16 cellular contexts compared by ENCODE assay signal in the genomic region with DNA sequence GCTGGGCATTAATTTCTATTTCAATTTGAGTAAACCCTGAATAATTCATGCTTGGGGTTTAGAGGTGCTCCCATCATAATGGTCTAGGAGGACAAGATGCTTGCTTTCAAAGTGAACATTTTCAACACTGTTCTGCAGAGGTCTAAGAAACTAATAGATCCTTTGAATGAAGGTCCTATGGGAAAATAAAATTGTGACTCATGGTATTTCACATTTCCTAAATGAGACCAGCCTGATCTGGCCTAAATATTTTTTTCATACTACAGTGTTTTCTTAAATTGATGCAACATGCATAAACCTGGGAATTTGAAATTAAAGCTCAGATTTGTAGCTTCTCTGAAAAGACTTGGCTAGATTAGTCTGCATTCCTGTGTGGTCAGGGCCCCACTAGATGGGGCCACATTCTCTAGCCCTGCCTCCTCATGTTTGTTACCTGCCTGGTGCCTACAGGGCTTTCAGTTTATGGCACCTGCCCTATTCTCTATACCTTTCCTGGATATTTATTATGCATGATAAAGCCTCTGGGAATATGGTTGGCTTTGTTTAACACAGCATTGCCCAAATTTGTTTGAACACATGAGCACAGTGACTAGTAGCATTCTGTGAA.
A peak's percentile ranks its signal among the peaks of the same experiment; 100 is the strongest.
DNase-seq lines count a peak whose midpoint lies in the region; ATAC-seq and TF ChIP-seq lines count a peak whose summit lies in the region.
"Had no signal": no experiment of that assay in that cellular context is flagged by ENCODE, and none has a peak within 500 bp of the region (broad histone marks: within the 10 kb centered on the region; RNA-seq: fewer than 3 reads in every experiment).

No MANE protein-coding gene starts in this region.

- H3K9me3 ChIP-seq in endodermal cell (ENCODE audit: control insufficient read depth, low read length) (no peaks in the 10 kb centered on the region), BE2C (no peaks in the 10 kb centered on the region)
- H3K9me3 ChIP-seq in effector memory CD4-positive, alpha-beta T cell (ENCODE audit: control insufficient read depth, low read length): no peaks in the 10 kb centered on the region
- H3K9me3 ChIP-seq: A549 had no signal

- peak; percentile 45 for TF ChIP-seq CTCF in endodermal cell (conservative IDR thresholded peaks at IDR 0.05)
- no peak for TF ChIP-seq CTCF in foreskin keratinocyte (conservative IDR thresholded peaks at IDR 0.05)
- no peak for TF ChIP-seq CTCF in BE2C (IDR thresholded peaks at IDR 0.05; ENCODE audit: low read depth, low read length)

- peak; percentile 21 for ATAC-seq in foreskin keratinocyte
- ATAC-seq: A549, GM12878 had no signal

- no peak overlapping the region for H3K4me3 Mint-ChIP-seq in endodermal cell
- H3K4me3 Mint-ChIP-seq: CD4-positive, alpha-beta memory T cell; H9; IgD-negative memory B cell had no signal

- H3K9me3 Mint-ChIP-seq in endodermal cell: no peaks in the 10 kb centered on the region
- H3K9me3 Mint-ChIP-seq: H9 had no signal

- H3K36me3 ChIP-seq in H7 (replicated peaks; ENCODE audit: control insufficient read depth, insufficient read depth, low read length) (no peaks in the 10 kb centered on the region), endodermal cell (ENCODE audit: control insufficient read depth, insufficient read depth, low read length) (no peaks in the 10 kb centered on the region), BE2C (no peaks in the 10 kb centered on the region)
- H3K36me3 ChIP-seq in effector memory CD4-positive, alpha-beta T cell (ENCODE audit: control insufficient read depth, insufficient read depth, low read length): peaks cover 3% of the 10 kb centered on the region

- H3K4me1 ChIP-seq in endodermal cell (ENCODE audit: control insufficient read depth, insufficient read depth, low read length) (no peaks in the 10 kb centered on the region), foreskin keratinocyte (no peaks in the 10 kb centered on the region), BE2C (no peaks in the 10 kb centered on the region)
- no peaks in the 10 kb centered on the region for H3K4me1 ChIP-seq in effector memory CD4-positive, alpha-beta T cell (ENCODE audit: control insufficient read depth, insufficient read depth, low read length, poor library complexity, severe bottlenecking)
- H3K4me1 ChIP-seq: A549 had no signal

- H3K4me1 Mint-ChIP-seq in endodermal cell: no peaks in the 10 kb centered on the region
- H3K4me1 Mint-ChIP-seq: CD4-positive, alpha-beta memory T cell; H9 had no signal

- H3K27me3 ChIP-seq in H7 (ENCODE audit: control insufficient read depth, insufficient read depth, low read length) (no peaks in the 10 kb centered on the region), endodermal cell (ENCODE audit: control insufficient read depth, insufficient read depth, low read length, poor library complexity, severe bottlenecking) (no peaks in the 10 kb centered on the region), foreskin keratinocyte (no peaks in the 10 kb centered on the region), BE2C (no peaks in the 10 kb centered on the region)
- no peaks in the 10 kb centered on the region for H3K27me3 ChIP-seq in effector memory CD4-positive, alpha-beta T cell (replicated peaks; ENCODE audit: control insufficient read depth, insufficient read depth, low read length, poor library complexity, severe bottlenecking)

- H3K9ac ChIP-seq in endodermal cell (ENCODE audit: extremely low read depth, low read length, poor library complexity, severe bottlenecking): no peak overlapping the region

- no peak overlapping the region for H3K4me3 ChIP-seq in H7 (ENCODE audit: insufficient read depth, low read depth, low read length)
- H3K4me3 ChIP-seq in endodermal cell (ENCODE audit: low read length): no peak overlapping the region
- no peak overlapping the region for H3K4me3 ChIP-seq in BE2C (ENCODE audit: low read depth, low read length)
- H3K4me3 ChIP-seq in effector memory CD4-positive, alpha-beta T cell (ENCODE audit: insufficient read depth, low read depth, low read length, poor library complexity, severe bottlenecking): no peak overlapping the region
- H3K4me3 ChIP-seq: A549, GM12878 had no signal

- peaks cover 9% of the 10 kb centered on the region for H3K36me3 Mint-ChIP-seq in endodermal cell (ENCODE audit: low read depth)

- H3K27ac ChIP-seq in endodermal cell (ENCODE audit: low read depth, low read length) (no peak overlapping the region), foreskin keratinocyte (no peak overlapping the region)
- H3K27ac ChIP-seq in effector memory CD4-positive, alpha-beta T cell (ENCODE audit: insufficient read depth, low read length, poor library complexity, severe bottlenecking): no peak overlapping the region
- H3K27ac ChIP-seq: A549 had no signal

- peak; percentile 2 for DNase-seq in H7
- DNase-seq in endodermal cell: peak; percentile 52
- DNase-seq in foreskin keratinocyte: no peak
- peak; percentile 29 for DNase-seq in stromal cell of bone marrow (ENCODE audit: low read depth)
- DNase-seq in BE2C: no peak
- DNase-seq in NCI-H2107 treated with DMSO at 0.1 percent for 48 hours (lab: John Stamatoyannopoulos, UW; ENCODE audit: unreplicated experiment): no peak
- DNase-seq in NCI-H146 (lab: John Stamatoyannopoulos, UW): no peak
- no peak for DNase-seq in effector memory CD4-positive, alpha-beta T cell
- DNase-seq: AML-193; C1 segment of cervical spinal cord; CD4-positive, alpha-beta memory T cell; DMS79; H9 had no signal

- no peaks in the 10 kb centered on the region for H3K27me3 Mint-ChIP-seq in endodermal cell (ENCODE audit: insufficient read depth)
- H3K27me3 Mint-ChIP-seq: CD4-positive, alpha-beta memory T cell; IgD-negative memory B cell had no signal

- no peak overlapping the region for H3K27ac Mint-ChIP-seq in endodermal cell
- H3K27ac Mint-ChIP-seq: CD4-positive, alpha-beta memory T cell; H9; IgD-negative memory B cell had no signal

Comparison
In these comparisons a context has a peak if more than half of its experiments do, and no peak if none do; other contexts are left out.
1. DNase-seq: peak in H7 (single experiment), endodermal cell (single experiment) and stromal cell of bone marrow (single experiment); none in foreskin keratinocyte (0 of 2), BE2C (single experiment), NCI-H2107 treated with DMSO at 0.1 percent for 48 hours (single experiment), NCI-H146 (single experiment) and effector memory CD4-positive, alpha-beta T cell (0 of 3).